1 cellular context compared by ENCODE assay signal in the genomic region with DNA sequence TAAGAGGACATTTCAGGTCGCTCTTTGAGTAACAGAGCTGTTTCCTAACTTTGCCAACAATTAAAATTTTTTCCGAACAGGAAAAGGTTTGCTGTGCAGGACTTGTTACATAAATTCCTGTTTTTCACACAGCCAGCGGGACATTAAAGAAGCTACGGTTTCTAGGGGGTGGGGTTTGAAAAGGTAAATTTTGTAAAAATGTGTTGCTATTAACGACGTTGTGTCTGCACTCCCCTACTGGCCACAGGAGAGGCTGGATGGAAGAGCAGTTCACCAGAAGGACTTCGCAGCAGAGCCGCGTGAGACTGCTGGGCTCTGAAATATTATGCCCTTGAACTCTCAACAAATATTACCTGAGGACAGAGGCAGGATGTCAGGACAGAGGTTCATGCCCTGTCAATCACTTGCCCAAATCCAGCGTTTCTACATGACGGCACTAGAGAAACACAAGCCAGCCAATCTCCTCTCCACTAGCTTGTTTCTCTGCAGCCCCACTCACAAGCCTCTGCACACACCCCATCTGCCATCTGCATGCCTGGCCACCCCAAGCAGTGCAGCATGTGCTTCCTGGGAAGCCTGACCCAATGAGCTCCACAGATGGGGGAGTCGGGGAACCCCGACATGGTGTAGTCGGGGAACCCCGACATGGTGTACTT.
TF ChIP-seq lines count a peak whose summit lies in the region.

No MANE protein-coding gene starts in this region.

TF ChIP-seq in HepG2, 621 proteins besides CTCF, POLR2A, EP300 and RAD21 (continued from another document and continues in another):
- TF ChIP-seq, protein P1, sequence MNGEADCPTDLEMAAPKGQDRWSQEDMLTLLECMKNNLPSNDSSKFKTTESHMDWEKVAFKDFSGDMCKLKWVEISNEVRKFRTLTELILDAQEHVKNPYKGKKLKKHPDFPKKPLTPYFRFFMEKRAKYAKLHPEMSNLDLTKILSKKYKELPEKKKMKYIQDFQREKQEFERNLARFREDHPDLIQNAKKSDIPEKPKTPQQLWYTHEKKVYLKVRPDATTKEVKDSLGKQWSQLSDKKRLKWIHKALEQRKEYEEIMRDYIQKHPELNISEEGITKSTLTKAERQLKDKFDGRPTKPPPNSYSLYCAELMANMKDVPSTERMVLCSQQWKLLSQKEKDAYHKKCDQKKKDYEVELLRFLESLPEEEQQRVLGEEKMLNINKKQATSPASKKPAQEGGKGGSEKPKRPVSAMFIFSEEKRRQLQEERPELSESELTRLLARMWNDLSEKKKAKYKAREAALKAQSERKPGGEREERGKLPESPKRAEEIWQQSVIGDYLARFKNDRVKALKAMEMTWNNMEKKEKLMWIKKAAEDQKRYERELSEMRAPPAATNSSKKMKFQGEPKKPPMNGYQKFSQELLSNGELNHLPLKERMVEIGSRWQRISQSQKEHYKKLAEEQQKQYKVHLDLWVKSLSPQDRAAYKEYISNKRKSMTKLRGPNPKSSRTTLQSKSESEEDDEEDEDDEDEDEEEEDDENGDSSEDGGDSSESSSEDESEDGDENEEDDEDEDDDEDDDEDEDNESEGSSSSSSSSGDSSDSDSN (CRISPR knock-in tag; IDR thresholded peaks at IDR 0.05): no peak
- TF ChIP-seq, protein P2, sequence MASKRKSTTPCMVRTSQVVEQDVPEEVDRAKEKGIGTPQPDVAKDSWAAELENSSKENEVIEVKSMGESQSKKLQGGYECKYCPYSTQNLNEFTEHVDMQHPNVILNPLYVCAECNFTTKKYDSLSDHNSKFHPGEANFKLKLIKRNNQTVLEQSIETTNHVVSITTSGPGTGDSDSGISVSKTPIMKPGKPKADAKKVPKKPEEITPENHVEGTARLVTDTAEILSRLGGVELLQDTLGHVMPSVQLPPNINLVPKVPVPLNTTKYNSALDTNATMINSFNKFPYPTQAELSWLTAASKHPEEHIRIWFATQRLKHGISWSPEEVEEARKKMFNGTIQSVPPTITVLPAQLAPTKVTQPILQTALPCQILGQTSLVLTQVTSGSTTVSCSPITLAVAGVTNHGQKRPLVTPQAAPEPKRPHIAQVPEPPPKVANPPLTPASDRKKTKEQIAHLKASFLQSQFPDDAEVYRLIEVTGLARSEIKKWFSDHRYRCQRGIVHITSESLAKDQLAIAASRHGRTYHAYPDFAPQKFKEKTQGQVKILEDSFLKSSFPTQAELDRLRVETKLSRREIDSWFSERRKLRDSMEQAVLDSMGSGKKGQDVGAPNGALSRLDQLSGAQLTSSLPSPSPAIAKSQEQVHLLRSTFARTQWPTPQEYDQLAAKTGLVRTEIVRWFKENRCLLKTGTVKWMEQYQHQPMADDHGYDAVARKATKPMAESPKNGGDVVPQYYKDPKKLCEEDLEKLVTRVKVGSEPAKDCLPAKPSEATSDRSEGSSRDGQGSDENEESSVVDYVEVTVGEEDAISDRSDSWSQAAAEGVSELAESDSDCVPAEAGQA (IDR thresholded peaks at IDR 0.05; ENCODE audit: low read depth): no peak
- TF ChIP-seq, protein P2 (CRISPR knock-in tag; IDR thresholded peaks at IDR 0.05; ENCODE audit: borderline replicate concordance): no peak
- TF ChIP-seq ZNF652 (CRISPR knock-in tag; IDR thresholded peaks at IDR 0.05; ENCODE audit: borderline replicate concordance, low read depth) (peak; percentile 48; the same call in 1 of the 2 replicates), ZNF687 (CRISPR knock-in tag; IDR thresholded peaks at IDR 0.05) (peak; percentile 90), SP140L (CRISPR knock-in tag; IDR thresholded peaks at IDR 0.05; ENCODE audit: borderline replicate concordance) (no peak), MAF1 (CRISPR knock-in tag; IDR thresholded peaks at IDR 0.05; ENCODE audit: borderline replicate concordance) (no peak), ZNF614 (CRISPR knock-in tag; IDR thresholded peaks at IDR 0.05; ENCODE audit: borderline replicate concordance) (no peak), KAT8 (CRISPR knock-in tag; IDR thresholded peaks at IDR 0.05) (no peak), PTBP1 (IDR thresholded peaks at IDR 0.05; ENCODE audit: low read depth, low read length, poor library complexity, severe bottlenecking) (no peak), ZNF431 (CRISPR knock-in tag; IDR thresholded peaks at IDR 0.05; ENCODE audit: borderline replicate concordance, low read depth) (no peak; the same call in 1 of the 2 replicates), WIZ (CRISPR knock-in tag; IDR thresholded peaks at IDR 0.05) (no peak), IRF2 (CRISPR knock-in tag; IDR thresholded peaks at IDR 0.05) (peak; percentile 53), CBX2 (IDR thresholded peaks at IDR 0.05; ENCODE audit: low read depth, low read length) (no peak), CBX2 (CRISPR knock-in tag; IDR thresholded peaks at IDR 0.05; ENCODE audit: low read depth) (no peak), ZNF660 (CRISPR knock-in tag; IDR thresholded peaks at IDR 0.05; ENCODE audit: borderline replicate concordance, low read depth) (no peak), ZBTB1 (CRISPR knock-in tag; IDR thresholded peaks at IDR 0.05; ENCODE audit: borderline replicate concordance) (no peak), ZNF230 (CRISPR knock-in tag; IDR thresholded peaks at IDR 0.05) (no peak), POLR2AphosphoS5 (IDR thresholded peaks at IDR 0.05; ENCODE audit: low read depth, low read length) (no peak), FOXA3 (CRISPR knock-in tag; IDR thresholded peaks at IDR 0.05) (peak; percentile 65), ZNF891 (CRISPR knock-in tag; IDR thresholded peaks at IDR 0.05) (no peak), ZNF749 (CRISPR knock-in tag; IDR thresholded peaks at IDR 0.05; ENCODE audit: borderline replicate concordance) (no peak), ZBTB3 (CRISPR knock-in tag; IDR thresholded peaks at IDR 0.05; ENCODE audit: borderline replicate concordance, low read depth) (no peak), TBX3 (IDR thresholded peaks at IDR 0.05; ENCODE audit: borderline replicate concordance) (0 out of 2 replicates have a peak, but pooled peaks have one; percentile 11), HOXA3 (CRISPR knock-in tag; IDR thresholded peaks at IDR 0.05) (peak; percentile 76), CREM (IDR thresholded peaks at IDR 0.05) (peak; percentile 47; the same call in 1 of the 2 replicates), CREM (CRISPR knock-in tag; IDR thresholded peaks at IDR 0.05) (no peak), CEBPB (IDR thresholded peaks at IDR 0.05; ENCODE audit: borderline replicate concordance, low read depth, low read length) (no peak), ZNF317 (CRISPR knock-in tag; IDR thresholded peaks at IDR 0.05) (no peak; the same call in 1 of the 2 replicates), PHB2 (IDR thresholded peaks at IDR 0.05; ENCODE audit: partially characterized antibody) (no peak), SOX5 (CRISPR knock-in tag; IDR thresholded peaks at IDR 0.05; ENCODE audit: borderline replicate concordance) (peak; percentile 77; the same call in 1 of the 2 replicates), ZNF619 (CRISPR knock-in tag; IDR thresholded peaks at IDR 0.05) (0 out of 2 replicates have a peak, but pooled peaks have one; percentile 54), ZNF367 (CRISPR knock-in tag; IDR thresholded peaks at IDR 0.05; ENCODE audit: borderline replicate concordance) (no peak), MNT (IDR thresholded peaks at IDR 0.05) (peak; percentile 28; the same call in 1 of the 2 replicates)
- TF ChIP-seq, protein P3, sequence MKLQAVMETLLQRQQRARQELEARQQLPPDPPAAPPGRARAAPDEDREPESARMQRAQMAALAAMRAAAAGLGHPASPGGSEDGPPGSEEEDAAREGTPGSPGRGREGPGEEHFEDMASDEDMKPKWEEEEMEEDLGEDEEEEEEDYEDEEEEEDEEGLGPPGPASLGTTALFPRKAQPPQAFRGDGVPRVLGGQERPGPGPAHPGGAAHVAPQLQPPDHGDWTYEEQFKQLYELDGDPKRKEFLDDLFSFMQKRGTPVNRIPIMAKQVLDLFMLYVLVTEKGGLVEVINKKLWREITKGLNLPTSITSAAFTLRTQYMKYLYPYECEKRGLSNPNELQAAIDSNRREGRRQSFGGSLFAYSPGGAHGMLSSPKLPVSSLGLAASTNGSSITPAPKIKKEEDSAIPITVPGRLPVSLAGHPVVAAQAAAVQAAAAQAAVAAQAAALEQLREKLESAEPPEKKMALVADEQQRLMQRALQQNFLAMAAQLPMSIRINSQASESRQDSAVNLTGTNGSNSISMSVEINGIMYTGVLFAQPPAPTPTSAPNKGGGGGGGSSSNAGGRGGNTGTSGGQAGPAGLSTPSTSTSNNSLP (IDR thresholded peaks at IDR 0.05; ENCODE audit: low read depth, low read length): 0 out of 2 replicates have a peak, but pooled peaks have one; percentile 24
